In the genomic region with DNA sequence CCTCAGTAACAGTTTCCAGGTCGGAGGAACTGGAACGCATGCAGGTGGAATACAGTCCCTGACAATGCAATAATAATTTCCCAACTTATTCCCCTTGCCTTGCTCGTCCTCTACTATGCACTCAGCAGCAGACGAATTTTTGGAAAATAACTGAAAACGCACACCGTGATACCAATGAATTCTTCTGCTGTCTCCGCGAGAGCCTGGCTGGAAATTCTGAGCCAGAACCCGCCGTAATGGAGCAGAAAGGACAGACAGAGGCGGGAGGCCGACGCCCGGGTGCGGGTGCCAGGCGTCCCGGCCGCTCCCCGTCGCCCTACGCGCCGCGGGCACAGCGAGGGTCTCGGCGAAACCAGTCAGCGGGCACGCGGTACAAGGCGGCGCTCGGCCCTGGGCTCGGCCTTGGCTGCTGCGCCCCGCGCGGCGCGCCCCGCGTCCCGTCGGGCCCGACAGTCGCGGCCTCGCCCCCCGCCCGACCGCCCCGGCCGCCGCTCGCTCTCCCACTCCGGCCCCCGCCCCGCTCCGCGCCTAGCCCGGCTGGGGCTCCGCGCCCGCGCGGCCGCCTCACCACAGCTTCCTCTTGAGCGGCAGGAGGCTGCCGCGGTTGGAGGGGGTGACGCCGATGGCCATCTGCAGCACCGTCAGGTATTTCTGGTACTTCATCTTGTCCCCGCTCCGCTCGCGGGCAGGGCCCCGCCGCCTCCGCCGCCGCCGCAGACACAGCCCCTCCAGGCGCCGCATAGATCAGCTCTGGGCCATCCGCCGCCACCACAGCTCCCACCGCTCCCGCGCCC, we compare ENCODE assay signal across 9 cellular contexts.
DNase-seq lines count a peak whose midpoint lies in the region; ATAC-seq, FAIRE-seq and TF ChIP-seq lines count a peak whose summit lies in the region.
"Had no signal": no experiment of that assay in that cellular context is flagged by ENCODE, and none has a peak within 500 bp of the region (broad histone marks: within the 10 kb centered on the region; RNA-seq: fewer than 3 reads in every experiment).

No MANE protein-coding gene starts in this region.

- peak overlapping the region in 9 of 10 donors; percentile 29 to 49 (median 41) for H3K4me3 ChIP-seq in heart right ventricle
- H3K4me3 ChIP-seq in prostate gland, result peak overlapping the region; percentile 18 to 26

- intact Hi-C loops in heart right ventricle (cut with DNase I) (loop anchor here in 1 of 10 donors (10.0 kb wide), 1 partner anchor 107 kb away; no protein-coding TSS in a partner anchor), prostate gland (cut with DNase I) (no loop called here)

- DNase-seq in SW480 (ENCODE audit: low spot score) (peak; percentile 10), heart right ventricle (no peak), prostate gland (ENCODE audit: low spot score) (no peak), H54 (ENCODE audit: insufficient read length, low spot score) (no peak), NCI-H146 (lab: John Stamatoyannopoulos, UW) (no peak)
- DNase-seq in effector CD8-positive, alpha-beta T cell (lab: John Stamatoyannopoulos, UW), result no peak
- DNase-seq: MM.1S had no signal

- peaks cover 0 to 69% (median 31%) of the 10 kb centered on the region in 7 donors for H3K27me3 ChIP-seq in heart right ventricle
- H3K27me3 ChIP-seq in prostate gland (replicated peaks; ENCODE audit: insufficient read depth), result peaks cover 3% of the 10 kb centered on the region

- H3K36me3 ChIP-seq in ES-I3 (ENCODE audit: insufficient read depth, low read length) (no peaks in the 10 kb centered on the region), heart right ventricle (no peaks in the 10 kb centered on the region), prostate gland (no peaks in the 10 kb centered on the region)

- no peaks in the 10 kb centered on the region for H3K4me1 ChIP-seq in ES-I3 (ENCODE audit: insufficient read depth, low read length)
- peaks cover 0 to 4% (median 0%) of the 10 kb centered on the region in 9 donors for H3K4me1 ChIP-seq in heart right ventricle
- no peaks in the 10 kb centered on the region for H3K4me1 ChIP-seq in prostate gland (replicated peaks)

- FAIRE-seq in H54 (lab: Jason Lieb, UNC), result no peak

- H3K27ac ChIP-seq in heart right ventricle, result no peak overlapping the region
- no peak overlapping the region for H3K27ac ChIP-seq in prostate gland

- no peak for TF ChIP-seq POLR2A in prostate gland (IDR thresholded peaks at IDR 0.05)
- TF ChIP-seq POLR2A in H54 (IDR thresholded peaks at IDR 0.05; ENCODE audit: low read depth, low read length), result no peak

- H3K9ac ChIP-seq in ES-I3 (ENCODE audit: low read depth, low read length), result peak overlapping the region; percentile 56; the same call in 1 of the 2 replicates

- TF ChIP-seq CTCF in heart right ventricle (IDR thresholded peaks at IDR 0.05) (no peak), prostate gland (IDR thresholded peaks at IDR 0.05) (no peak)

- H3K9me3 ChIP-seq in ES-I3 (ENCODE audit: control insufficient read depth, insufficient read depth, low read length), result peaks cover 6% of the 10 kb centered on the region; the same call in 1 of the 2 replicates
- peaks cover 0 to 14% (median 0%) of the 10 kb centered on the region in 11 donors for H3K9me3 ChIP-seq in heart right ventricle
- no peaks in the 10 kb centered on the region for H3K9me3 ChIP-seq in prostate gland

- peak in 1 of 8 donors; percentile 67 for ATAC-seq in heart right ventricle
- ATAC-seq in HG02642 (IDR thresholded peaks at IDR 0.05; ENCODE audit: poor library complexity, unreplicated experiment), result no peak

- WGBS in heart right ventricle, 2 donors, result 4 to 5% methylated on average over 49 to 90 of the region's 90 CpGs
- 4% methylated on average over 52 of the region's 90 CpGs for WGBS in prostate gland
